ENCODE assay signal across 1 cellular context in genomic region chr2:147110317-147110716, GRCh38.
TF ChIP-seq lines count a peak whose summit lies in the region.

No MANE protein-coding gene starts in this region.

TF ChIP-seq in GM12878, 131 proteins besides CTCF, POLR2A, EP300 and RAD21 (continued from another document):
- TF ChIP-seq EZH2 (IDR thresholded peaks at IDR 0.05; ENCODE audit: borderline replicate concordance, control insufficient read depth, low read depth, low read length) (no peak), EED (IDR thresholded peaks at IDR 0.05; ENCODE audit: low read depth) (no peak), NR2C1 (IDR thresholded peaks at IDR 0.05) (no peak), ZNF274 (IDR thresholded peaks at IDR 0.05; ENCODE audit: insufficient read depth, insufficient read length) (no peak), RCOR1 (conservative IDR thresholded peaks at IDR 0.05; ENCODE audit: low read depth, low read length) (no peak), SP1 (IDR thresholded peaks at IDR 0.05; ENCODE audit: low read depth, low read length) (no peak), TCF12 (IDR thresholded peaks at IDR 0.05; ENCODE audit: low read depth, low read length) (no peak), ZNF217 (IDR thresholded peaks at IDR 0.05) (no peak), MAX (IDR thresholded peaks at IDR 0.05; ENCODE audit: low read depth, low read length) (no peak), TCF3 (IDR thresholded peaks at IDR 0.05; ENCODE audit: borderline replicate concordance, insufficient read depth, low read depth, low read length) (no peak), CEBPB (IDR thresholded peaks at IDR 0.05; ENCODE audit: borderline replicate concordance in 1 of 2, low read depth in 2 of 2, low read length in 2 of 2) (no peak), MXI1 (IDR thresholded peaks at IDR 0.05; ENCODE audit: low read depth, low read length) (no peak), SUPT20H (IDR thresholded peaks at IDR 0.05; ENCODE audit: borderline replicate concordance, control insufficient read depth, low read depth, low read length) (no peak), POU2F2 (IDR thresholded peaks at IDR 0.05; ENCODE audit: borderline replicate concordance, low read depth, low read length) (no peak), NR2F1 (conservative IDR thresholded peaks at IDR 0.05) (no peak), ZNF24 (IDR thresholded peaks at IDR 0.05) (no peak), SIX5 (IDR thresholded peaks at IDR 0.05; ENCODE audit: low read depth, low read length, severe bottlenecking) (no peak), MYB (IDR thresholded peaks at IDR 0.05; ENCODE audit: borderline replicate concordance, low read depth, low read length) (no peak)
TF ChIP-seq in GM12878: peak in this region for 0.
